In genomic region chr6:31208506-31208905, GRCh38 we compare ENCODE assay signal across 1 cellular context.
TF ChIP-seq lines count a peak whose summit lies in the region.

No MANE protein-coding gene starts in this region.

TF ChIP-seq in HepG2, 621 proteins besides CTCF, POLR2A, EP300 and RAD21 (continued from another document):
- peak; percentile 54 for TF ChIP-seq PAXIP1 (CRISPR knock-in tag; conservative IDR thresholded peaks at IDR 0.05)
- peak; percentile 75 for TF ChIP-seq HNF4A (CRISPR knock-in tag; IDR thresholded peaks at IDR 0.05)
- TF ChIP-seq MEIS1 (CRISPR knock-in tag; IDR thresholded peaks at IDR 0.05; ENCODE audit: borderline replicate concordance): peak; percentile 69; the same call in 1 of the 2 replicates
- peak; percentile 32; the same call in 1 of the 2 replicates for TF ChIP-seq FOXP4 (CRISPR knock-in tag; IDR thresholded peaks at IDR 0.05)
- peak; percentile 73 for TF ChIP-seq SAP130 (CRISPR knock-in tag; IDR thresholded peaks at IDR 0.05; ENCODE audit: low read depth)
- 0 out of 2 replicates have a peak, but pooled peaks have one; percentile 26 for TF ChIP-seq PATZ1 (CRISPR knock-in tag; IDR thresholded peaks at IDR 0.05)
